Comparison of ENCODE assay signal across 17 cellular contexts in genomic region chr3:37028329-37028728, GRCh38. TPM values are rescaled to one million over a fixed set of nuclear protein-coding genes. Genes with fewer than 3 reads are reported as not detected.
DNase-seq lines count a peak whose midpoint lies in the region; ATAC-seq and FAIRE-seq lines count a peak whose summit lies in the region.
"Had no signal": no experiment of that assay in that cellular context is flagged by ENCODE, and none has a peak within 500 bp of the region (broad histone marks: within the 10 kb centered on the region; RNA-seq: fewer than 3 reads in every experiment).

No MANE protein-coding gene starts in this region.

- H3K27me3 Mint-ChIP-seq in dendritic cell treated with granulocyte-macrophage colony-stimulating factor and Interleukin-4, amounts not matched to agents 40 ng/mL and 50 ng/mL, for 4 days: no peaks in the 10 kb centered on the region

- peak overlapping the region; percentile 0 for H3K27ac Mint-ChIP-seq in dendritic cell treated with granulocyte-macrophage colony-stimulating factor and Interleukin-4, amounts not matched to agents 40 ng/mL and 50 ng/mL, for 4 days
- H3K27ac Mint-ChIP-seq: activated naive CD4-positive, alpha-beta T cell treated with anti-CD3 and anti-CD28 coated beads for 36 hours had no signal

- ATAC-seq in GM19023 (IDR thresholded peaks at IDR 0.05; ENCODE audit: unreplicated experiment): no peak

- DNase-seq in Ammon's horn (ENCODE audit: low spot score) (peak; percentile 23), NCI-H69 (lab: John Stamatoyannopoulos, UW) (peak; percentile 1), inferior parietal cortex (ENCODE audit: extremely low spot score) (peak; percentile 54), GM19239 (ENCODE audit: insufficient read length, low spot score) (no peak), HCEC 1CT (no peak), SK-N-DZ (ENCODE audit: low spot score) (no peak)
- DNase-seq: activated CD4-positive, alpha-beta T cell treated with anti-CD3 and anti-CD28 coated beads, Interleukin-2, amount 50 U/mL, for 4 hours; activated naive CD4-positive, alpha-beta T cell treated with anti-CD3 and anti-CD28 coated beads for 36 hours; activated T-cell treated with anti-CD3 and anti-CD28 coated beads for 4 hours; Caco-2; mammary epithelial cell; NCI-H774; stimulated activated CD4-positive, alpha-beta T cell treated with anti-CD3 and anti-CD28 coated beads, Interleukin-4, amount 100 ng/mL, for 24 hours; SW 1271 had no signal

- H3K36me3 Mint-ChIP-seq in dendritic cell treated with granulocyte-macrophage colony-stimulating factor and Interleukin-4, amounts not matched to agents 40 ng/mL and 50 ng/mL, for 4 days (ENCODE audit: low read depth): peaks cover 82% of the 10 kb centered on the region

- no peaks in the 10 kb centered on the region for H3K9me3 Mint-ChIP-seq in dendritic cell treated with granulocyte-macrophage colony-stimulating factor and Interleukin-4, amounts not matched to agents 40 ng/mL and 50 ng/mL, for 4 days
- H3K9me3 Mint-ChIP-seq: activated naive CD4-positive, alpha-beta T cell treated with anti-CD3 and anti-CD28 coated beads for 36 hours had no signal

- no peak overlapping the region for H3K4me3 Mint-ChIP-seq in dendritic cell treated with granulocyte-macrophage colony-stimulating factor and Interleukin-4, amounts not matched to agents 40 ng/mL and 50 ng/mL, for 4 days
- H3K4me3 Mint-ChIP-seq: activated naive CD4-positive, alpha-beta T cell treated with anti-CD3 and anti-CD28 coated beads for 36 hours had no signal

- intact Hi-C loops in dendritic cell treated with granulocyte-macrophage colony-stimulating factor and Interleukin-4, amounts not matched to agents 40 ng/mL and 50 ng/mL, for 4 days (cut with micrococcal nuclease): no loop called here

- FAIRE-seq in GM19239 (lab: Jason Lieb, UNC): no peak
- FAIRE-seq: RCC 7860 had no signal

- H3K4me1 Mint-ChIP-seq in dendritic cell treated with granulocyte-macrophage colony-stimulating factor and Interleukin-4, amounts not matched to agents 40 ng/mL and 50 ng/mL, for 4 days (ENCODE audit: low read depth): peaks cover 34% of the 10 kb centered on the region

RNA-seq across cellular contexts. Expression of gene MLH1, which starts 35.0 kb away (rescaled TPM):
- polyA plus RNA-seq in SK-N-DZ (2014; cell fraction: cytosol; rRNA removed): 98.5 and 98.8 TPM in 2 replicates
- 68.1 and 75.2 TPM in 2 replicates for polyA plus RNA-seq in SK-N-DZ (2014; cell fraction: nucleus; rRNA removed)

RNA-seq across cellular contexts. Expression of gene EPM2AIP1, which starts 35.4 kb away (rescaled TPM):
- 15.4 and 16.0 TPM in 2 replicates for polyA plus RNA-seq in SK-N-DZ (2014; cell fraction: cytosol; rRNA removed)
- 25.8 and 32.6 TPM in 2 replicates for polyA plus RNA-seq in SK-N-DZ (2014; cell fraction: nucleus; rRNA removed)

Comparison
In these comparisons a context has a peak if more than half of its experiments do, and no peak if none do; other contexts are left out.
1. DNase-seq: peak in Ammon's horn (single experiment), NCI-H69 (single experiment) and inferior parietal cortex (single experiment); none in GM19239 (single experiment), HCEC 1CT (single experiment) and SK-N-DZ (single experiment).